In the genomic region with DNA sequence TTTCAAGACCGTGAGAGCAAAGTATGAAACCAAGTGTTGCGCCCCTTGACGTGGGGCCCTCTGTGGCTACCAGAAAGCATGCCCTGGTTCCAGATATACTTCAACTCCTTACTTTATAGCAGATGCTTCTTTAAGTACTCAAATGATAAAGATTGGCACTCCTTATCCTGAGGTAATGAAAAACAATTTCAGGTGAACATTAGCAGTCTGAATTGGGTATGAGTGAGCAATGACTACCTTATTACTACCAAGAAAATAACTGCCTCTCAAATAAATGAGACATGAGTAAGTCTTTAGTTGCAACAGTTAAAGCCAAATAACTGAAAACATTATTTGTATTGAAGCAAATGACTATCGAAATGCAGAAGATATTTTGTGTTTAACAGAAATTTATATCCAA, we compare ENCODE assay signal across 26 cellular contexts.
"Had no signal": no experiment of that assay in that cellular context is flagged by ENCODE, and none has a peak within 500 bp of the region (broad histone marks: within the 10 kb centered on the region; RNA-seq: fewer than 3 reads in every experiment).

No MANE protein-coding gene starts in this region.

- H3K36me3 Mint-ChIP-seq: naive thymus-derived CD8-positive, alpha-beta T cell; stimulated activated effector memory CD8-positive, alpha-beta T cell treated with anti-CD3 and anti-CD28 coated beads, Interleukin-12 subunit alpha, Interleukin-12 subunit beta, amount 100 ng/mL, for 72 hours had no signal

- H3K4me3 Mint-ChIP-seq: naive thymus-derived CD8-positive, alpha-beta T cell; nephron progenitor cell; stimulated activated effector memory CD8-positive, alpha-beta T cell treated with anti-CD3 and anti-CD28 coated beads, Interleukin-12 subunit alpha, Interleukin-12 subunit beta, amount 100 ng/mL, for 72 hours; stimulated activated naive CD8-positive, alpha-beta T cell treated with anti-CD3 and anti-CD28 coated beads, Interleukin-15, Interleukin-2, amounts not matched to agents 100 ng/mL and 50 ng/mL, for 24 hours had no signal

- H3K27me3 Mint-ChIP-seq: naive thymus-derived CD8-positive, alpha-beta T cell; stimulated activated naive CD8-positive, alpha-beta T cell treated with anti-CD3 and anti-CD28 coated beads, Interleukin-15, Interleukin-2, amounts not matched to agents 100 ng/mL and 50 ng/mL, for 24 hours had no signal

- H3K9me3 ChIP-seq: gastrocnemius medialis, left lung, ovary, psoas muscle, sigmoid colon, suprapubic skin, transverse colon, upper lobe of right lung, vagina had no signal

- H3K4me1 ChIP-seq: gastrocnemius medialis, left lung, psoas muscle, sigmoid colon, suprapubic skin, transverse colon, upper lobe of right lung, vagina had no signal

- ATAC-seq: gastrocnemius medialis; left cardiac atrium; left lung; naive thymus-derived CD8-positive, alpha-beta T cell; psoas muscle; right cardiac atrium; stimulated activated effector memory CD8-positive, alpha-beta T cell treated with anti-CD3 and anti-CD28 coated beads, Interleukin-12 subunit alpha, Interleukin-12 subunit beta, amount 100 ng/mL, for 72 hours; upper lobe of right lung had no signal

- H3K4me1 Mint-ChIP-seq: naive thymus-derived CD8-positive, alpha-beta T cell; nephron progenitor cell; stimulated activated effector memory CD8-positive, alpha-beta T cell treated with anti-CD3 and anti-CD28 coated beads, Interleukin-12 subunit alpha, Interleukin-12 subunit beta, amount 100 ng/mL, for 72 hours had no signal

- DNase-seq: dermis blood vessel endothelial cell; effector memory CD4-positive, alpha-beta T cell; gastrocnemius medialis; head of caudate nucleus; kidney; left cardiac atrium; left lung; mesendoderm; midbrain; naive thymus-derived CD8-positive, alpha-beta T cell; nephron progenitor cell; occipital lobe; ovary; posterior cingulate gyrus; psoas muscle; right cardiac atrium; sigmoid colon; stimulated activated CD4-positive, alpha-beta T cell treated with anti-CD3 and anti-CD28 coated beads, Interleukin-2, amount 100 ng/mL, for 24 hours; stimulated activated CD4-positive, alpha-beta T cell treated with anti-CD3 and anti-CD28 coated beads, Interleukin-4, amount 100 ng/mL, for 24 hours; transverse colon; upper lobe of right lung had no signal

- H3K27ac Mint-ChIP-seq: naive thymus-derived CD8-positive, alpha-beta T cell; nephron progenitor cell; stimulated activated effector memory CD8-positive, alpha-beta T cell treated with anti-CD3 and anti-CD28 coated beads, Interleukin-12 subunit alpha, Interleukin-12 subunit beta, amount 100 ng/mL, for 72 hours; stimulated activated naive CD8-positive, alpha-beta T cell treated with anti-CD3 and anti-CD28 coated beads, Interleukin-15, Interleukin-2, amounts not matched to agents 100 ng/mL and 50 ng/mL, for 24 hours had no signal

- H3K4me3 ChIP-seq: coronary artery, gastrocnemius medialis, left lung, ovary, psoas muscle, sigmoid colon, suprapubic skin, transverse colon, upper lobe of right lung, vagina had no signal

- H3K36me3 ChIP-seq: gastrocnemius medialis, left lung, ovary, sigmoid colon, suprapubic skin, transverse colon, upper lobe of right lung, vagina had no signal

- H3K27me3 ChIP-seq: gastrocnemius medialis, left lung, ovary, sigmoid colon, suprapubic skin, transverse colon, upper lobe of right lung, vagina had no signal

- H3K27ac ChIP-seq: coronary artery, gastrocnemius medialis, left lung, ovary, psoas muscle, sigmoid colon, suprapubic skin, transverse colon, upper lobe of right lung, vagina had no signal
